Comparison of ENCODE assay signal across 13 cellular contexts in genomic region chr10:50613150-50613549, GRCh38. TPM values are rescaled to one million over a fixed set of nuclear protein-coding genes. Genes with fewer than 3 reads are reported as not detected.
DNase-seq lines count a peak whose midpoint lies in the region; ATAC-seq and TF ChIP-seq lines count a peak whose summit lies in the region.
"Had no signal": no experiment of that assay in that cellular context is flagged by ENCODE, and none has a peak within 500 bp of the region (broad histone marks: within the 10 kb centered on the region; RNA-seq: fewer than 3 reads in every experiment).

No MANE protein-coding gene starts in this region.

- H3K4me3 ChIP-seq in smooth muscle cell (no peak overlapping the region), uterus (no peak overlapping the region)
- H3K4me3 ChIP-seq: PC-9 had no signal

- H3K36me3 Mint-ChIP-seq in mesothelial cell of epicardium (no peaks in the 10 kb centered on the region), Calu3 (ENCODE audit: insufficient read depth, unreplicated experiment) (peaks cover 5% of the 10 kb centered on the region)
- no peaks in the 10 kb centered on the region for H3K36me3 Mint-ChIP-seq in activated CD4-positive, alpha-beta T cell treated with anti-CD3 and anti-CD28 coated beads for 36 hours (ENCODE audit: low read depth)
- H3K36me3 Mint-ChIP-seq: natural killer cell treated with Interleukin-12 subunit alpha and Interleukin-12 subunit beta and Interleukin-15 and Interleukin-18, amount 100 ng/mL, for 72 hours; stimulated activated memory B cell treated with anti-CD40 and anti-IgM and Interleukin-4, amounts not matched to agents 10 μg/mL and 1 μg/mL and 100 μg/mL, for 72 hours had no signal

- H3K27ac Mint-ChIP-seq in mesothelial cell of epicardium: peak overlapping the region; percentile 75
- no peak overlapping the region for H3K27ac Mint-ChIP-seq in Calu3 (ENCODE audit: unreplicated experiment)
- H3K27ac Mint-ChIP-seq in activated CD4-positive, alpha-beta T cell treated with anti-CD3 and anti-CD28 coated beads for 36 hours: no peak overlapping the region
- H3K27ac Mint-ChIP-seq: activated T-helper 1 cell treated with anti-CD3 and anti-CD28 coated beads, Interleukin-12 subunit alpha, Interleukin-12 subunit beta, Interleukin-2, Interleukin-4 antibody, amounts not matched to agents 30 ng/mL and 10 ng/mL and 1 ng/mL, durations not matched to agents 14 hours and 24 hours and 36 hours; stimulated activated memory B cell treated with anti-CD40 and anti-IgM and Interleukin-4, amounts not matched to agents 10 μg/mL and 1 μg/mL and 100 μg/mL, for 72 hours had no signal

- H4K20me1 ChIP-seq in smooth muscle cell (ENCODE audit: low read depth): peaks cover 58% of the 10 kb centered on the region

- H3F3A ChIP-seq in smooth muscle cell (ENCODE audit: low read depth): no peaks in the 10 kb centered on the region

- no peaks in the 10 kb centered on the region for H3K9me3 ChIP-seq in smooth muscle cell (replicated peaks; ENCODE audit: low read depth)
- no peaks in the 10 kb centered on the region for H3K9me3 ChIP-seq in uterus

- POLR2A ChIA-PET in activated CD4-positive, alpha-beta T cell treated with anti-CD3 and anti-CD28 coated beads for 36 hours (lab: Charles Lee): no interaction called here

- H3K27ac ChIP-seq in smooth muscle cell (ENCODE audit: low read depth): no peak overlapping the region
- no peak overlapping the region for H3K27ac ChIP-seq in uterus
- H3K27ac ChIP-seq: PC-9 had no signal

- H3K4me1 Mint-ChIP-seq in mesothelial cell of epicardium (peaks cover 25% of the 10 kb centered on the region), Calu3 (ENCODE audit: low read depth, unreplicated experiment) (no peaks in the 10 kb centered on the region)
- H3K4me1 Mint-ChIP-seq in activated CD4-positive, alpha-beta T cell treated with anti-CD3 and anti-CD28 coated beads for 36 hours: peaks cover 37% of the 10 kb centered on the region

- intact Hi-C loops in uterus (cut with DNase I; ENCODE audit: low total_unique reads) (no loop called here), Calu3 (cut with micrococcal nuclease; ENCODE audit: unreplicated experiment) (no loop called here)
- intact Hi-C loops in activated CD4-positive, alpha-beta T cell treated with anti-CD3 and anti-CD28 coated beads for 36 hours (cut with DNase I, micrococcal nuclease): no loop called here

- H3K4me3 Mint-ChIP-seq in mesothelial cell of epicardium (no peak overlapping the region), Calu3 (ENCODE audit: low read depth, unreplicated experiment) (no peak overlapping the region)
- no peak overlapping the region for H3K4me3 Mint-ChIP-seq in activated CD4-positive, alpha-beta T cell treated with anti-CD3 and anti-CD28 coated beads for 36 hours
- H3K4me3 Mint-ChIP-seq: activated T-helper 1 cell treated with anti-CD3 and anti-CD28 coated beads, Interleukin-12 subunit alpha, Interleukin-12 subunit beta, Interleukin-2, Interleukin-4 antibody, amounts not matched to agents 30 ng/mL and 10 ng/mL and 1 ng/mL, durations not matched to agents 14 hours and 24 hours and 36 hours; natural killer cell treated with Interleukin-12 subunit alpha and Interleukin-12 subunit beta and Interleukin-15 and Interleukin-18, amount 100 ng/mL, for 72 hours; stimulated activated memory B cell treated with anti-CD40 and anti-IgM and Interleukin-4, amounts not matched to agents 10 μg/mL and 1 μg/mL and 100 μg/mL, for 72 hours had no signal

- H3K27me3 Mint-ChIP-seq in mesothelial cell of epicardium (ENCODE audit: low read depth): no peaks in the 10 kb centered on the region
- no peaks in the 10 kb centered on the region for H3K27me3 Mint-ChIP-seq in Calu3 (ENCODE audit: unreplicated experiment)
- no peaks in the 10 kb centered on the region for H3K27me3 Mint-ChIP-seq in activated CD4-positive, alpha-beta T cell treated with anti-CD3 and anti-CD28 coated beads for 36 hours
- H3K27me3 Mint-ChIP-seq: natural killer cell treated with Interleukin-12 subunit alpha and Interleukin-12 subunit beta and Interleukin-15 and Interleukin-18, amount 100 ng/mL, for 72 hours; stimulated activated memory B cell treated with anti-CD40 and anti-IgM and Interleukin-4, amounts not matched to agents 10 μg/mL and 1 μg/mL and 100 μg/mL, for 72 hours had no signal

- no peak overlapping the region for H3K4me2 ChIP-seq in smooth muscle cell
- H3K4me2 ChIP-seq: PC-9 had no signal

- WGBS in smooth muscle cell (ENCODE audit: low lambda C conversion rate): 42% methylated on average over 2 of the region's 2 CpGs

- no peak overlapping the region for H3K9ac ChIP-seq in smooth muscle cell (ENCODE audit: low read depth)

- ATAC-seq in GM18511 (IDR thresholded peaks at IDR 0.05; ENCODE audit: unreplicated experiment): peak; percentile 61
- ATAC-seq in GM21619 (IDR thresholded peaks at IDR 0.05; ENCODE audit: unreplicated experiment): peak; percentile 61
- ATAC-seq in HG03354 (IDR thresholded peaks at IDR 0.05; ENCODE audit: poor library complexity, severe bottlenecking, unreplicated experiment): peak; percentile 68
- no peak for ATAC-seq in activated CD4-positive, alpha-beta T cell treated with anti-CD3 and anti-CD28 coated beads for 36 hours
- ATAC-seq: stimulated activated memory B cell treated with anti-CD40 and anti-IgM and Interleukin-4, amounts not matched to agents 10 μg/mL and 1 μg/mL and 100 μg/mL, for 72 hours had no signal

- TF ChIP-seq CTCF in mesothelial cell of epicardium (IDR thresholded peaks at IDR 0.05; ENCODE audit: unreplicated experiment) (no peak), smooth muscle cell (IDR thresholded peaks at IDR 0.05; ENCODE audit: borderline replicate concordance, insufficient read depth, poor library complexity, severe bottlenecking) (no peak), uterus (IDR thresholded peaks at IDR 0.05) (no peak), Calu3 (IDR thresholded peaks at IDR 0.05; ENCODE audit: unreplicated experiment) (no peak)

- no peak overlapping the region for H2AFZ ChIP-seq in smooth muscle cell (ENCODE audit: low read depth)
- H2AFZ ChIP-seq: PC-9 had no signal

- CTCF ChIA-PET in Calu3 (lab: Charles Lee): interaction anchor here (1.7 to 1.9 kb wide), 2 partner anchors 8 to 9 kb away, joined by 4 to 6 read pairs; no protein-coding TSS in a partner anchor
- CTCF ChIA-PET in activated CD4-positive, alpha-beta T cell treated with anti-CD3 and anti-CD28 coated beads for 36 hours (lab: Charles Lee): interaction anchor here (0.7 to 2.1 kb wide), 5 partner anchors 9 to 307 kb away, joined by 3 to 9 read pairs (median 3); no protein-coding TSS in a partner anchor

- TF ChIP-seq POLR2A in uterus (IDR thresholded peaks at IDR 0.05): no peak

- no peaks in the 10 kb centered on the region for H3K27me3 ChIP-seq in smooth muscle cell (ENCODE audit: low read depth)
- no peaks in the 10 kb centered on the region for H3K27me3 ChIP-seq in uterus

- DNase-seq in mesothelial cell of epicardium (ENCODE audit: low spot score in 2 of 2, unreplicated experiment in 2 of 2) (no peak), smooth muscle cell (lab: John Stamatoyannopoulos, UW; ENCODE audit: unreplicated experiment) (no peak), uterus (no peak), Calu3 (no peak)
- no peak for DNase-seq in activated CD4-positive, alpha-beta T cell treated with anti-CD3 and anti-CD28 coated beads for 36 hours
- DNase-seq: islet precursor cell, PC-9 had no signal

- no TSS peak for BruUV-seq in Calu3 (replicated peaks; lab: Mats Ljungman, UMichigan)

- H3K36me3 ChIP-seq in smooth muscle cell (ENCODE audit: low read depth) (no peaks in the 10 kb centered on the region), uterus (no peaks in the 10 kb centered on the region)

- H3K4me1 ChIP-seq in smooth muscle cell (ENCODE audit: low read depth) (no peaks in the 10 kb centered on the region), uterus (no peaks in the 10 kb centered on the region)

- H3K79me2 ChIP-seq in smooth muscle cell (ENCODE audit: low read depth): peaks cover 7% of the 10 kb centered on the region

- H3K9me3 Mint-ChIP-seq in mesothelial cell of epicardium: no peaks in the 10 kb centered on the region
- H3K9me3 Mint-ChIP-seq in Calu3 (ENCODE audit: low read depth, unreplicated experiment): no peaks in the 10 kb centered on the region
- H3K9me3 Mint-ChIP-seq in activated CD4-positive, alpha-beta T cell treated with anti-CD3 and anti-CD28 coated beads for 36 hours (ENCODE audit: low read depth): no peaks in the 10 kb centered on the region
- H3K9me3 Mint-ChIP-seq: activated T-helper 1 cell treated with anti-CD3 and anti-CD28 coated beads, Interleukin-12 subunit alpha, Interleukin-12 subunit beta, Interleukin-2, Interleukin-4 antibody, amounts not matched to agents 30 ng/mL and 10 ng/mL and 1 ng/mL, durations not matched to agents 14 hours and 24 hours and 36 hours; natural killer cell treated with Interleukin-12 subunit alpha and Interleukin-12 subunit beta and Interleukin-15 and Interleukin-18, amount 100 ng/mL, for 72 hours; stimulated activated memory B cell treated with anti-CD40 and anti-IgM and Interleukin-4, amounts not matched to agents 10 μg/mL and 1 μg/mL and 100 μg/mL, for 72 hours had no signal

RNA-seq across cellular contexts. Expression of gene SGMS1, which starts 10.6 kb away (rescaled TPM):
- total RNA-seq in mesothelial cell of epicardium (14.9 to 17.5 TPM (median 16.8 TPM) in 3 replicates), smooth muscle cell (14.3 and 20.6 TPM in 2 replicates), uterus (100 to 1,000 TPM in 1 of 4 donors, 10 to 100 TPM in 3; 38.0 to 102 (median 57.7) TPM), Calu3 (2022) (26.1 and 34.5 TPM in 2 replicates)
- polyA plus RNA-seq in smooth muscle cell: 3.9 and 4.0 TPM in 2 replicates
- 1 to 10 TPM; 7.5 to 9.0 TPM for total RNA-seq in activated CD4-positive, alpha-beta T cell treated with anti-CD3 and anti-CD28 coated beads for 36 hours
